ENCODE assay signal across 1 cellular context in the genomic region with DNA sequence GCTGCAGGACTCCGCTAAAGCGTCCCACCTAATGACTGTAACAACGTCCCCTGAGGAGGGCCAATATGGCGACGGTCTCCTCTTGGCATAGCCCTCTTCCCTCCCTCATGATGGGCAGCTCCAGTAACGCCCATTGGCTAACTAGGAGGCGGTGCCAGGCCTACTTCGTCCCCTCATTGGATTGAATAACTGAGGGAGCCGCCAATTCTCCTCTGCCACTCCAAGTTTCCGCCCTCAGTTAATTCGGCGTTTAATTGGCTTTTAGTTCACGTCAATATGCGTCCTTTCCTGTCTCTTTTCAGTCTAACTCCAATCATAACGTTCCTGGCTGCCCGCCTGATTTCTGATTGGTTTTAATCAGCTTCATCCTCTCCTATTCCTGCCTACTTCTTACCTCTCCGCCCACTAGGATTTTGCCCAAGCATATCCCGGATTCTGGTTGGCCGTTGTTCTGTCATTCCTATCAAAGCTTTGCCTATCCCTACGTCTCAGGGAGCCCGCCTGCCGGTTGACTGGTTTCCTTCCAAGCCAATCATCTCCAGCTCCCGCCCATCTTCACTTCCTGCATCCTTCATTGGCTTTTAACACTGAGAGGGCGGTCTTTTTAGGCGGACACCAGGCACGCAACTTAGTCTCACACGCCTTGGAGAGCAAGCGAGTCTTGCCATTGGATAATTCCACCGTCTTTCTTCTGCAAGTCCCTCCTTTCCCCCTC.
A peak's percentile ranks its signal among the peaks of the same experiment; 100 is the strongest.
TF ChIP-seq lines count a peak whose summit lies in the region.

No MANE protein-coding gene starts in this region.

TF ChIP-seq in K562, 482 proteins besides CTCF, POLR2A, EP300 and RAD21 (continued from another document and continues in another):
- TF ChIP-seq, protein P1, sequence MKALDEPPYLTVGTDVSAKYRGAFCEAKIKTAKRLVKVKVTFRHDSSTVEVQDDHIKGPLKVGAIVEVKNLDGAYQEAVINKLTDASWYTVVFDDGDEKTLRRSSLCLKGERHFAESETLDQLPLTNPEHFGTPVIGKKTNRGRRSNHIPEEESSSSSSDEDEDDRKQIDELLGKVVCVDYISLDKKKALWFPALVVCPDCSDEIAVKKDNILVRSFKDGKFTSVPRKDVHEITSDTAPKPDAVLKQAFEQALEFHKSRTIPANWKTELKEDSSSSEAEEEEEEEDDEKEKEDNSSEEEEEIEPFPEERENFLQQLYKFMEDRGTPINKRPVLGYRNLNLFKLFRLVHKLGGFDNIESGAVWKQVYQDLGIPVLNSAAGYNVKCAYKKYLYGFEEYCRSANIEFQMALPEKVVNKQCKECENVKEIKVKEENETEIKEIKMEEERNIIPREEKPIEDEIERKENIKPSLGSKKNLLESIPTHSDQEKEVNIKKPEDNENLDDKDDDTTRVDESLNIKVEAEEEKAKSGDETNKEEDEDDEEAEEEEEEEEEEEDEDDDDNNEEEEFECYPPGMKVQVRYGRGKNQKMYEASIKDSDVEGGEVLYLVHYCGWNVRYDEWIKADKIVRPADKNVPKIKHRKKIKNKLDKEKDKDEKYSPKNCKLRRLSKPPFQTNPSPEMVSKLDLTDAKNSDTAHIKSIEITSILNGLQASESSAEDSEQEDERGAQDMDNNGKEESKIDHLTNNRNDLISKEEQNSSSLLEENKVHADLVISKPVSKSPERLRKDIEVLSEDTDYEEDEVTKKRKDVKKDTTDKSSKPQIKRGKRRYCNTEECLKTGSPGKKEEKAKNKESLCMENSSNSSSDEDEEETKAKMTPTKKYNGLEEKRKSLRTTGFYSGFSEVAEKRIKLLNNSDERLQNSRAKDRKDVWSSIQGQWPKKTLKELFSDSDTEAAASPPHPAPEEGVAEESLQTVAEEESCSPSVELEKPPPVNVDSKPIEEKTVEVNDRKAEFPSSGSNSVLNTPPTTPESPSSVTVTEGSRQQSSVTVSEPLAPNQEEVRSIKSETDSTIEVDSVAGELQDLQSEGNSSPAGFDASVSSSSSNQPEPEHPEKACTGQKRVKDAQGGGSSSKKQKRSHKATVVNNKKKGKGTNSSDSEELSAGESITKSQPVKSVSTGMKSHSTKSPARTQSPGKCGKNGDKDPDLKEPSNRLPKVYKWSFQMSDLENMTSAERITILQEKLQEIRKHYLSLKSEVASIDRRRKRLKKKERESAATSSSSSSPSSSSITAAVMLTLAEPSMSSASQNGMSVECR (CRISPR knock-in tag; IDR thresholded peaks at IDR 0.05), result no peak
- TF ChIP-seq, protein P2, sequence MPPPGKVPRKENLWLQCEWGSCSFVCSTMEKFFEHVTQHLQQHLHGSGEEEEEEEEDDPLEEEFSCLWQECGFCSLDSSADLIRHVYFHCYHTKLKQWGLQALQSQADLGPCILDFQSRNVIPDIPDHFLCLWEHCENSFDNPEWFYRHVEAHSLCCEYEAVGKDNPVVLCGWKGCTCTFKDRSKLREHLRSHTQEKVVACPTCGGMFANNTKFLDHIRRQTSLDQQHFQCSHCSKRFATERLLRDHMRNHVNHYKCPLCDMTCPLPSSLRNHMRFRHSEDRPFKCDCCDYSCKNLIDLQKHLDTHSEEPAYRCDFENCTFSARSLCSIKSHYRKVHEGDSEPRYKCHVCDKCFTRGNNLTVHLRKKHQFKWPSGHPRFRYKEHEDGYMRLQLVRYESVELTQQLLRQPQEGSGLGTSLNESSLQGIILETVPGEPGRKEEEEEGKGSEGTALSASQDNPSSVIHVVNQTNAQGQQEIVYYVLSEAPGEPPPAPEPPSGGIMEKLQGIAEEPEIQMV (tag; conservative IDR thresholded peaks at IDR 0.05; ENCODE audit: low read depth), result no peak
- no peak for TF ChIP-seq HDAC3 (IDR thresholded peaks at IDR 0.05; ENCODE audit: borderline replicate concordance, partially characterized antibody)
- no peak for TF ChIP-seq PRMT5 (CRISPR knock-in tag; IDR thresholded peaks at IDR 0.05)
- no peak for TF ChIP-seq ZSCAN32 (CRISPR knock-in tag; IDR thresholded peaks at IDR 0.05)
- TF ChIP-seq, protein P3, sequence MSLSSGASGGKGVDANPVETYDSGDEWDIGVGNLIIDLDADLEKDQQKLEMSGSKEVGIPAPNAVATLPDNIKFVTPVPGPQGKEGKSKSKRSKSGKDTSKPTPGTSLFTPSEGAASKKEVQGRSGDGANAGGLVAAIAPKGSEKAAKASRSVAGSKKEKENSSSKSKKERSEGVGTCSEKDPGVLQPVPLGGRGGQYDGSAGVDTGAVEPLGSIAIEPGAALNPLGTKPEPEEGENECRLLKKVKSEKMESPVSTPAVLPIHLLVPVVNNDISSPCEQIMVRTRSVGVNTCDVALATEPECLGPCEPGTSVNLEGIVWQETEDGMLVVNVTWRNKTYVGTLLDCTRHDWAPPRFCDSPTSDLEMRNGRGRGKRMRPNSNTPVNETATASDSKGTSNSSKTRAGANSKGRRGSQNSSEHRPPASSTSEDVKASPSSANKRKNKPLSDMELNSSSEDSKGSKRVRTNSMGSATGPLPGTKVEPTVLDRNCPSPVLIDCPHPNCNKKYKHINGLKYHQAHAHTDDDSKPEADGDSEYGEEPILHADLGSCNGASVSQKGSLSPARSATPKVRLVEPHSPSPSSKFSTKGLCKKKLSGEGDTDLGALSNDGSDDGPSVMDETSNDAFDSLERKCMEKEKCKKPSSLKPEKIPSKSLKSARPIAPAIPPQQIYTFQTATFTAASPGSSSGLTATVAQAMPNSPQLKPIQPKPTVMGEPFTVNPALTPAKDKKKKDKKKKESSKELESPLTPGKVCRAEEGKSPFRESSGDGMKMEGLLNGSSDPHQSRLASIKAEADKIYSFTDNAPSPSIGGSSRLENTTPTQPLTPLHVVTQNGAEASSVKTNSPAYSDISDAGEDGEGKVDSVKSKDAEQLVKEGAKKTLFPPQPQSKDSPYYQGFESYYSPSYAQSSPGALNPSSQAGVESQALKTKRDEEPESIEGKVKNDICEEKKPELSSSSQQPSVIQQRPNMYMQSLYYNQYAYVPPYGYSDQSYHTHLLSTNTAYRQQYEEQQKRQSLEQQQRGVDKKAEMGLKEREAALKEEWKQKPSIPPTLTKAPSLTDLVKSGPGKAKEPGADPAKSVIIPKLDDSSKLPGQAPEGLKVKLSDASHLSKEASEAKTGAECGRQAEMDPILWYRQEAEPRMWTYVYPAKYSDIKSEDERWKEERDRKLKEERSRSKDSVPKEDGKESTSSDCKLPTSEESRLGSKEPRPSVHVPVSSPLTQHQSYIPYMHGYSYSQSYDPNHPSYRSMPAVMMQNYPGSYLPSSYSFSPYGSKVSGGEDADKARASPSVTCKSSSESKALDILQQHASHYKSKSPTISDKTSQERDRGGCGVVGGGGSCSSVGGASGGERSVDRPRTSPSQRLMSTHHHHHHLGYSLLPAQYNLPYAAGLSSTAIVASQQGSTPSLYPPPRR (CRISPR knock-in tag; IDR thresholded peaks at IDR 0.05; ENCODE audit: borderline replicate concordance), result no peak
- no peak for TF ChIP-seq HMGN3 (IDR thresholded peaks at IDR 0.05; ENCODE audit: borderline replicate concordance, extremely low read depth, insufficient read length, low read depth, low read length)
- no peak for TF ChIP-seq ZNF41 (CRISPR knock-in tag; conservative IDR thresholded peaks at IDR 0.05)
- TF ChIP-seq, protein P4, sequence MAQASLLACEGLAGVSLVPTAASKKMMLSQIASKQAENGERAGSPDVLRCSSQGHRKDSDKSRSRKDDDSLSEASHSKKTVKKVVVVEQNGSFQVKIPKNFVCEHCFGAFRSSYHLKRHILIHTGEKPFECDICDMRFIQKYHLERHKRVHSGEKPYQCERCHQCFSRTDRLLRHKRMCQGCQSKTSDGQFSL (CRISPR knock-in tag; IDR thresholded peaks at IDR 0.05), result no peak
- TF ChIP-seq, protein P4 (tag; IDR thresholded peaks at IDR 0.05), result no peak
- no peak for TF ChIP-seq MEF2A (IDR thresholded peaks at IDR 0.05; ENCODE audit: control insufficient read depth, low read depth, low read length)
- TF ChIP-seq NBN (IDR thresholded peaks at IDR 0.05; ENCODE audit: low read depth), result no peak
- TF ChIP-seq ZZZ3 (IDR thresholded peaks at IDR 0.05), result no peak
- no peak for TF ChIP-seq IRF2 (CRISPR knock-in tag; IDR thresholded peaks at IDR 0.05)
- no peak for TF ChIP-seq CEBPG (CRISPR knock-in tag; IDR thresholded peaks at IDR 0.05)
- TF ChIP-seq CEBPG (tag; conservative IDR thresholded peaks at IDR 0.05 in 1 of 2, IDR thresholded peaks at IDR 0.05 in 1 of 2), result no peak
- TF ChIP-seq, protein P5, sequence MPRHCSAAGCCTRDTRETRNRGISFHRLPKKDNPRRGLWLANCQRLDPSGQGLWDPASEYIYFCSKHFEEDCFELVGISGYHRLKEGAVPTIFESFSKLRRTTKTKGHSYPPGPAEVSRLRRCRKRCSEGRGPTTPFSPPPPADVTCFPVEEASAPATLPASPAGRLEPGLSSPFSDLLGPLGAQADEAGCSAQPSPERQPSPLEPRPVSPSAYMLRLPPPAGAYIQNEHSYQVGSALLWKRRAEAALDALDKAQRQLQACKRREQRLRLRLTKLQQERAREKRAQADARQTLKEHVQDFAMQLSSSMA (CRISPR knock-in tag; IDR thresholded peaks at IDR 0.05), result no peak
- TF ChIP-seq, protein P6, sequence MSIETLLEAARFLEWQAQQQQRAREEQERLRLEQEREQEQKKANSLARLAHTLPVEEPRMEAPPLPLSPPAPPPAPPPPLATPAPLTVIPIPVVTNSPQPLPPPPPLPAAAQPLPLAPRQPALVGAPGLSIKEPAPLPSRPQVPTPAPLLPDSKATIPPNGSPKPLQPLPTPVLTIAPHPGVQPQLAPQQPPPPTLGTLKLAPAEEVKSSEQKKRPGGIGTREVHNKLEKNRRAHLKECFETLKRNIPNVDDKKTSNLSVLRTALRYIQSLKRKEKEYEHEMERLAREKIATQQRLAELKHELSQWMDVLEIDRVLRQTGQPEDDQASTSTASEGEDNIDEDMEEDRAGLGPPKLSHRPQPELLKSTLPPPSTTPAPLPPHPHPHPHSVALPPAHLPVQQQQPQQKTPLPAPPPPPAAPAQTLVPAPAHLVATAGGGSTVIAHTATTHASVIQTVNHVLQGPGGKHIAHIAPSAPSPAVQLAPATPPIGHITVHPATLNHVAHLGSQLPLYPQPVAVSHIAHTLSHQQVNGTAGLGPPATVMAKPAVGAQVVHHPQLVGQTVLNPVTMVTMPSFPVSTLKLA (conservative IDR thresholded peaks at IDR 0.05), result no peak
- TF ChIP-seq, protein P7, sequence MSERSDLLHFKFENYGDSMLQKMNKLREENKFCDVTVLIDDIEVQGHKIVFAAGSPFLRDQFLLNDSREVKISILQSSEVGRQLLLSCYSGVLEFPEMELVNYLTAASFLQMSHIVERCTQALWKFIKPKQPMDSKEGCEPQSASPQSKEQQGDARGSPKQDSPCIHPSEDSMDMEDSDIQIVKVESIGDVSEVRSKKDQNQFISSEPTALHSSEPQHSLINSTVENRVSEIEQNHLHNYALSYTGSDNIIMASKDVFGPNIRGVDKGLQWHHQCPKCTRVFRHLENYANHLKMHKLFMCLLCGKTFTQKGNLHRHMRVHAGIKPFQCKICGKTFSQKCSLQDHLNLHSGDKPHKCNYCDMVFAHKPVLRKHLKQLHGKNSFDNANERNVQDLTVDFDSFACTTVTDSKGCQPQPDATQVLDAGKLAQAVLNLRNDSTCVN (CRISPR knock-in tag; IDR thresholded peaks at IDR 0.05), result no peak
- peak; percentile 62; the same call in 1 of the 2 replicates for TF ChIP-seq POLR2AphosphoS2 (IDR thresholded peaks at IDR 0.05; ENCODE audit: low read length)
- TF ChIP-seq RB1 (IDR thresholded peaks at IDR 0.05; ENCODE audit: low read depth), result peak; percentile 11; the same call in 1 of the 2 replicates
- no peak for TF ChIP-seq DMBX1 (CRISPR knock-in tag; IDR thresholded peaks at IDR 0.05; ENCODE audit: borderline replicate concordance)
- TF ChIP-seq L3MBTL2 (IDR thresholded peaks at IDR 0.05), result peak; percentile 91
- TF ChIP-seq PTTG1 (tag; IDR thresholded peaks at IDR 0.05; ENCODE audit: low read depth), result no peak
- no peak; a peak in 1 of 4 replicates for TF ChIP-seq ARNT (IDR thresholded peaks at IDR 0.05)
- TF ChIP-seq RCOR1 (IDR thresholded peaks at IDR 0.05; ENCODE audit: borderline replicate concordance in 1 of 2, low read depth in 2 of 2, low read length in 2 of 2), result 0 out of 4 replicates have a peak, but pooled peaks of 1 of the 2 experiments have one; percentile 31
- TF ChIP-seq RBBP5 (IDR thresholded peaks at IDR 0.05; ENCODE audit: borderline replicate concordance, insufficient read depth, low read length, poor library complexity, severe bottlenecking), result no peak
- no peak for TF ChIP-seq ARHGAP35 (IDR thresholded peaks at IDR 0.05; ENCODE audit: partially characterized antibody)
- no peak for TF ChIP-seq ETS2 (tag; IDR thresholded peaks at IDR 0.05; ENCODE audit: borderline replicate concordance, poor library complexity, severe bottlenecking)
- no peak for TF ChIP-seq ZFPM2 (CRISPR knock-in tag; IDR thresholded peaks at IDR 0.05)
- TF ChIP-seq FOXK2 (conservative IDR thresholded peaks at IDR 0.05 in 1 of 2, IDR thresholded peaks at IDR 0.05 in 1 of 2; ENCODE audit: low read depth in 2 of 2), result peak; percentile 95 to 97
- TF ChIP-seq FOSL1 (tag; conservative IDR thresholded peaks at IDR 0.05), result no peak
- TF ChIP-seq TEAD4 (IDR thresholded peaks at IDR 0.05; ENCODE audit: low read length), result no peak
- TF ChIP-seq TEAD4 (CRISPR knock-in tag; IDR thresholded peaks at IDR 0.05; ENCODE audit: borderline replicate concordance), result no peak
- TF ChIP-seq, protein P8, sequence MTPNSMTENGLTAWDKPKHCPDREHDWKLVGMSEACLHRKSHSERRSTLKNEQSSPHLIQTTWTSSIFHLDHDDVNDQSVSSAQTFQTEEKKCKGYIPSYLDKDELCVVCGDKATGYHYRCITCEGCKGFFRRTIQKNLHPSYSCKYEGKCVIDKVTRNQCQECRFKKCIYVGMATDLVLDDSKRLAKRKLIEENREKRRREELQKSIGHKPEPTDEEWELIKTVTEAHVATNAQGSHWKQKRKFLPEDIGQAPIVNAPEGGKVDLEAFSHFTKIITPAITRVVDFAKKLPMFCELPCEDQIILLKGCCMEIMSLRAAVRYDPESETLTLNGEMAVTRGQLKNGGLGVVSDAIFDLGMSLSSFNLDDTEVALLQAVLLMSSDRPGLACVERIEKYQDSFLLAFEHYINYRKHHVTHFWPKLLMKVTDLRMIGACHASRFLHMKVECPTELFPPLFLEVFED (CRISPR knock-in tag; conservative IDR thresholded peaks at IDR 0.05), result no peak
- no peak for TF ChIP-seq HDGF (IDR thresholded peaks at IDR 0.05)
- TF ChIP-seq MCM2 (IDR thresholded peaks at IDR 0.05; ENCODE audit: low read depth), result no peak
- 0 out of 2 replicates have a peak, but pooled peaks have one; percentile 57 for TF ChIP-seq TAF7 (tag; IDR thresholded peaks at IDR 0.05)
- TF ChIP-seq KLF16 (IDR thresholded peaks at IDR 0.05), result no peak
- TF ChIP-seq TFAM (CRISPR knock-in tag; conservative IDR thresholded peaks at IDR 0.05), result no peak
- no peak for TF ChIP-seq NCOA2 (IDR thresholded peaks at IDR 0.05; ENCODE audit: partially characterized antibody in 2 of 2)
- peak; percentile 32; the same call in 1 of the 2 replicates for TF ChIP-seq GTF2F1 (IDR thresholded peaks at IDR 0.05; ENCODE audit: low read depth, low read length)
- TF ChIP-seq ZNF217 (CRISPR knock-in tag; IDR thresholded peaks at IDR 0.05), result no peak
- no peak for TF ChIP-seq GTF2A2 (tag; IDR thresholded peaks at IDR 0.05)
- no peak for TF ChIP-seq ZNF717 (CRISPR knock-in tag; IDR thresholded peaks at IDR 0.05)
- TF ChIP-seq GATAD2B (IDR thresholded peaks at IDR 0.05; ENCODE audit: borderline replicate concordance), result no peak
- no peak for TF ChIP-seq MIER1 (IDR thresholded peaks at IDR 0.05; ENCODE audit: low read depth)
- no peak for TF ChIP-seq NR2F6 (CRISPR knock-in tag; IDR thresholded peaks at IDR 0.05)
